Comparison of ENCODE assay signal across 8 cellular contexts in genomic region chr7:23347007-23347681, GRCh38. TPM values are rescaled to one million over a fixed set of nuclear protein-coding genes. Genes with fewer than 3 reads are reported as not detected.
A peak's percentile ranks its signal among the peaks of the same experiment; 100 is the strongest.
DNase-seq lines count a peak whose midpoint lies in the region; ATAC-seq and TF ChIP-seq lines count a peak whose summit lies in the region.

No MANE protein-coding gene starts in this region.

- no peaks in the 10 kb centered on the region for H3F3A ChIP-seq in Loucy (ENCODE audit: low read depth)

- H3K9ac ChIP-seq in Loucy (ENCODE audit: low read depth, low read length, poor library complexity, severe bottlenecking) = no peak overlapping the region

- peaks cover 19% of the 10 kb centered on the region for H3K4me1 Mint-ChIP-seq in CD8-positive, alpha-beta T cell (ENCODE audit: low read depth)
- peaks cover 25 to 30% (median 26%) of the 10 kb centered on the region in 3 donors for H3K4me1 Mint-ChIP-seq in naive B cell

- TF ChIP-seq CTCF in CD8-positive, alpha-beta T cell (IDR thresholded peaks at IDR 0.05) = no peak
- TF ChIP-seq CTCF in Loucy (conservative IDR thresholded peaks at IDR 0.05; ENCODE audit: low read length) (no peak), astrocyte of the spinal cord (IDR thresholded peaks at IDR 0.05; ENCODE audit: low read depth, low read length) (no peak), vagina (IDR thresholded peaks at IDR 0.05) (no peak)

- H3K4me1 ChIP-seq in CD8-positive, alpha-beta T cell (ENCODE audit: insufficient read depth, low read length) = peaks cover 8% of the 10 kb centered on the region
- peaks cover 38% of the 10 kb centered on the region for H3K4me1 ChIP-seq in Loucy (ENCODE audit: insufficient read depth, low read length, poor library complexity, severe bottlenecking)
- no peaks in the 10 kb centered on the region for H3K4me1 ChIP-seq in vagina

- peaks cover 2% of the 10 kb centered on the region for H3K36me3 Mint-ChIP-seq in CD8-positive, alpha-beta T cell
- H3K36me3 Mint-ChIP-seq in naive B cell = no peaks in the 10 kb centered on the region

- intact Hi-C loops in CD8-positive, alpha-beta T cell (cut with DNase I, micrococcal nuclease) = no loop called here
- intact Hi-C loops in left colon (cut with DNase I, micrococcal nuclease) (no loop called here), vagina (cut with DNase I) (no loop called here)

- DNase-seq in CD8-positive, alpha-beta T cell = no peak
- no peak for DNase-seq in astrocyte of the spinal cord (ENCODE audit: low read depth, low spot score)
- DNase-seq in naive B cell = no peak
- no peak for DNase-seq in left colon
- DNase-seq in vagina (ENCODE audit: extremely low spot score in 2 of 2) = no peak
- DNase-seq in effector CD4-positive, alpha-beta T cell = no peak

- no peak overlapping the region for H3K27ac ChIP-seq in CD8-positive, alpha-beta T cell (ENCODE audit: low read depth, low read length)
- H3K27ac ChIP-seq in vagina = no peak overlapping the region

- peak overlapping the region; percentile 32 for H3K4me2 ChIP-seq in Loucy (ENCODE audit: low read depth, low read length, poor library complexity, severe bottlenecking)

- peak overlapping the region; percentile 46 for H3K27ac Mint-ChIP-seq in CD8-positive, alpha-beta T cell
- peak overlapping the region; percentile 16 to 88 (median 82) for H3K27ac Mint-ChIP-seq in naive B cell

- no peaks in the 10 kb centered on the region for H3K27me3 ChIP-seq in CD8-positive, alpha-beta T cell (ENCODE audit: insufficient read depth, low read length)
- H3K27me3 ChIP-seq in Loucy (ENCODE audit: insufficient read depth, low read length, poor library complexity, severe bottlenecking) = no peaks in the 10 kb centered on the region
- H3K27me3 ChIP-seq in vagina = no peaks in the 10 kb centered on the region

- H3K79me2 ChIP-seq in Loucy (ENCODE audit: insufficient read depth, low read length) = no peaks in the 10 kb centered on the region

- peak overlapping the region; percentile 66 for H3K4me3 Mint-ChIP-seq in CD8-positive, alpha-beta T cell
- H3K4me3 Mint-ChIP-seq in naive B cell = peak overlapping the region; percentile 30 to 94 (median 84)

- H3K36me3 ChIP-seq in CD8-positive, alpha-beta T cell (ENCODE audit: insufficient read depth, low read length) = no peaks in the 10 kb centered on the region
- H3K36me3 ChIP-seq in Loucy (ENCODE audit: insufficient read depth, low read length) (no peaks in the 10 kb centered on the region), vagina (no peaks in the 10 kb centered on the region)

- no peaks in the 10 kb centered on the region for H3K9me3 ChIP-seq in CD8-positive, alpha-beta T cell (ENCODE audit: low read length)
- H3K9me3 ChIP-seq in Loucy (ENCODE audit: insufficient read depth, low read depth, low read length) = no peaks in the 10 kb centered on the region
- no peaks in the 10 kb centered on the region for H3K9me3 ChIP-seq in vagina

- CTCF ChIA-PET in CD8-positive, alpha-beta T cell (lab: Charles Lee) = interaction anchor here (1.4 to 6.1 kb wide), 3 partner anchors 11 to 74 kb away, joined by 3 to 27 read pairs (median 7); no protein-coding TSS in a partner anchor

- no peak for ATAC-seq in CD8-positive, alpha-beta T cell
- no peak for ATAC-seq in naive B cell (ENCODE audit: low read depth in 2 of 2)
- ATAC-seq in GM18519 (IDR thresholded peaks at IDR 0.05; ENCODE audit: low FRiP score, unreplicated experiment) = no peak
- no peak for ATAC-seq in left colon

- H2AFZ ChIP-seq in Loucy (ENCODE audit: low read length) = no peak overlapping the region

- no peaks in the 10 kb centered on the region for H4K20me1 ChIP-seq in Loucy (ENCODE audit: insufficient read depth, low read length, poor library complexity, severe bottlenecking)

- POLR2A ChIA-PET in CD8-positive, alpha-beta T cell (lab: Charles Lee) = interaction anchor here (1.7 kb wide), 1 partner anchor 20 kb away, joined by 3 read pairs; no protein-coding TSS in a partner anchor

- H3K27me3 Mint-ChIP-seq in CD8-positive, alpha-beta T cell (ENCODE audit: low read depth) = no peaks in the 10 kb centered on the region
- no peaks in the 10 kb centered on the region for H3K27me3 Mint-ChIP-seq in naive B cell

- in situ Hi-C loops in astrocyte of the spinal cord (cut with HindIII; ENCODE audit: low sequenced_read_pairs) = no loop called here

- no peaks in the 10 kb centered on the region for H3K9me3 Mint-ChIP-seq in CD8-positive, alpha-beta T cell
- H3K9me3 Mint-ChIP-seq in naive B cell = no peaks in the 10 kb centered on the region

- no peak for TF ChIP-seq POLR2A in vagina (IDR thresholded peaks at IDR 0.05)

- no peaks in the 10 kb centered on the region for H3K9me2 ChIP-seq in Loucy (replicated peaks; ENCODE audit: low read depth, low read length)

- no peak overlapping the region for H3K4me3 ChIP-seq in CD8-positive, alpha-beta T cell (ENCODE audit: low read depth, low read length)
- H3K4me3 ChIP-seq in Loucy (ENCODE audit: low read length, poor library complexity, severe bottlenecking) = no peak overlapping the region
- peak overlapping the region; percentile 30 for H3K4me3 ChIP-seq in astrocyte of the spinal cord (ENCODE audit: low read depth, low read length)
- H3K4me3 ChIP-seq in vagina = no peak overlapping the region

RNA-seq across cellular contexts. Expression of gene MALSU1, which starts 48.0 kb away (rescaled TPM):
- 10 to 100 TPM; 56.0 to 56.6 TPM for total RNA-seq in CD8-positive, alpha-beta T cell
- 10 to 100 TPM; 46.2 to 78.3 (median 55.1) TPM for polyA plus RNA-seq in naive B cell (ENCODE audit: low read depth in 6 of 6)
- total RNA-seq in left colon (10 to 100 TPM; 32.3 to 35.1 TPM), vagina (56.7 TPM)
